Comparison of ENCODE assay signal across 19 cellular contexts in genomic region chr22:48895341-48895740, GRCh38.
DNase-seq lines count a peak whose midpoint lies in the region; ATAC-seq and TF ChIP-seq lines count a peak whose summit lies in the region.
"Had no signal": no experiment of that assay in that cellular context is flagged by ENCODE, and none has a peak within 500 bp of the region (broad histone marks: within the 10 kb centered on the region; RNA-seq: fewer than 3 reads in every experiment).

No MANE protein-coding gene starts in this region.

- H3F3A ChIP-seq in neural progenitor cell (ENCODE audit: low read depth), result no peaks in the 10 kb centered on the region

- no peak overlapping the region for H2AFZ ChIP-seq in neural progenitor cell (replicated peaks)
- H2AFZ ChIP-seq: GM23248 had no signal

- H3K79me2 ChIP-seq in neural progenitor cell (ENCODE audit: low read depth), result no peaks in the 10 kb centered on the region

- TF ChIP-seq POLR2A in vagina (IDR thresholded peaks at IDR 0.05), result no peak

- H3K36me3 Mint-ChIP-seq in chondrocyte (ENCODE audit: low read depth) (no peaks in the 10 kb centered on the region), neural progenitor cell (no peaks in the 10 kb centered on the region)
- H3K36me3 Mint-ChIP-seq: CD8-positive, alpha-beta T cell had no signal

- H3K9ac ChIP-seq in neural progenitor cell, result no peak overlapping the region
- H3K9ac ChIP-seq: GM23248 had no signal

- DNase-seq in activated effector memory CD4-positive, alpha-beta T cell treated with anti-CD3 and anti-CD28 coated beads, Interleukin-2, amount 50 U/mL, for 16 hours, result peak; percentile 48
- DNase-seq in activated effector memory CD4-positive, alpha-beta T cell treated with Interleukin-2 at 50 U/mL for 16 hours, result no peak
- DNase-seq in chondrocyte (ENCODE audit: low spot score) (peak; percentile 55), neural progenitor cell (ENCODE audit: low spot score) (no peak), vagina (ENCODE audit: extremely low spot score in 2 of 2) (peak; percentile 42 to 95), SW 1271 (lab: John Stamatoyannopoulos, UW) (no peak)
- DNase-seq: AML-193, C1 segment of cervical spinal cord, GM23248, KG1, NCI-H1092, NCI-H1436, NCI-H1930, NCI-H226, NCI-H510A treated with DMSO at 0.1 percent for 48 hours, NCI-H748 treated with DMSO at 0.1 percent for 48 hours had no signal

- H3K27ac Mint-ChIP-seq in chondrocyte (ENCODE audit: unreplicated experiment) (no peak overlapping the region), neural progenitor cell (peak overlapping the region; percentile 13)
- H3K27ac Mint-ChIP-seq: CD8-positive, alpha-beta T cell had no signal

- H4K20me1 ChIP-seq in neural progenitor cell (ENCODE audit: low read depth), result no peaks in the 10 kb centered on the region

- H3K4me1 Mint-ChIP-seq in chondrocyte (ENCODE audit: low read depth), result no peaks in the 10 kb centered on the region
- H3K4me1 Mint-ChIP-seq in neural progenitor cell, result peaks cover 4% of the 10 kb centered on the region

- TF ChIP-seq CTCF in chondrocyte (IDR thresholded peaks at IDR 0.05) (no peak), neural progenitor cell (IDR thresholded peaks at IDR 0.05) (no peak), vagina (IDR thresholded peaks at IDR 0.05) (no peak)

- H3K27ac ChIP-seq in neural progenitor cell (no peak overlapping the region), vagina (no peak overlapping the region)
- H3K27ac ChIP-seq: GM23248 had no signal

- H3K4me3 Mint-ChIP-seq in chondrocyte (ENCODE audit: unreplicated experiment), result no peak overlapping the region
- no peak overlapping the region for H3K4me3 Mint-ChIP-seq in neural progenitor cell
- H3K4me3 Mint-ChIP-seq: CD8-positive, alpha-beta T cell had no signal

- no peaks in the 10 kb centered on the region for H3K9me3 Mint-ChIP-seq in chondrocyte (ENCODE audit: low read depth)
- no peaks in the 10 kb centered on the region for H3K9me3 Mint-ChIP-seq in neural progenitor cell
- H3K9me3 Mint-ChIP-seq: CD8-positive, alpha-beta T cell had no signal

- intact Hi-C loops in vagina (cut with DNase I), result no loop called here

- no peak for ATAC-seq in HG02870 (IDR thresholded peaks at IDR 0.05; ENCODE audit: unreplicated experiment)
- ATAC-seq: CD8-positive, alpha-beta T cell; HCT116 had no signal

- H3K27me3 Mint-ChIP-seq in chondrocyte (ENCODE audit: low read depth), result peaks cover 14% of the 10 kb centered on the region
- H3K27me3 Mint-ChIP-seq in neural progenitor cell (ENCODE audit: insufficient read depth, low read depth), result peaks cover 2% of the 10 kb centered on the region

- no peak overlapping the region for H3K4me3 ChIP-seq in neural progenitor cell
- H3K4me3 ChIP-seq in vagina, result no peak overlapping the region
- H3K4me3 ChIP-seq: GM23248 had no signal

- H3K4me2 ChIP-seq in neural progenitor cell, result no peak overlapping the region

- H3K9me3 ChIP-seq in neural progenitor cell (ENCODE audit: low read depth), result no peaks in the 10 kb centered on the region
- no peaks in the 10 kb centered on the region for H3K9me3 ChIP-seq in vagina

- H3K36me3 ChIP-seq in neural progenitor cell, result no peaks in the 10 kb centered on the region
- H3K36me3 ChIP-seq in vagina, result no peaks in the 10 kb centered on the region

- H3K27me3 ChIP-seq in neural progenitor cell, result no peaks in the 10 kb centered on the region
- H3K27me3 ChIP-seq in vagina, result no peaks in the 10 kb centered on the region

- no peaks in the 10 kb centered on the region for H3K4me1 ChIP-seq in neural progenitor cell
- no peaks in the 10 kb centered on the region for H3K4me1 ChIP-seq in vagina

Comparison
In these comparisons a context has a peak if more than half of its experiments do, and no peak if none do; other contexts are left out.
1. DNase-seq: peak in activated effector memory CD4-positive, alpha-beta T cell treated with anti-CD3 and anti-CD28 coated beads, Interleukin-2, amount 50 U/mL, for 16 hours (single experiment), chondrocyte (single experiment) and vagina (2 of 2); none in activated effector memory CD4-positive, alpha-beta T cell treated with Interleukin-2 at 50 U/mL for 16 hours (single experiment), neural progenitor cell (single experiment) and SW 1271 (0 of 2).